In the genomic region with DNA sequence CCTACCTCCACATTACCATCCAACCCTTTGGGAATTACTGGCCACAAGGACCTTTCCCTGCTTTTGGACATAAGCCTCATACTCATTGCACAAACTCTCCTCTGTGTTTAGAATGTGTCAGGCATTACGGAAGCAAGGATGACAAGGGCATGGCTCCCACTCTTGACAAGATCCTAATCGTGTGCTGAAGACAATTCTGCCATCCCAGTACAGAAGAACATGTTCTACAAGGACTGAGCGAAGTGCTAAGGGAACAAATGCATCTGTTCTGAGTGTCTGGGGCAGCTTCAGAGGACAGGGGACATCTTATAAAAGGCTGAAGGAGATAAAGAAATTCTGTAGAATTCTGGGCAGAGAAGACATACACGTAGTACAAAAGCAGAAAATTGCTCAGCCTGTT, we compare ENCODE assay signal across 33 cellular contexts.
"Had no signal": no experiment of that assay in that cellular context is flagged by ENCODE, and none has a peak within 500 bp of the region (broad histone marks: within the 10 kb centered on the region; RNA-seq: fewer than 3 reads in every experiment).

No MANE protein-coding gene starts in this region.

- H3K9me3 Mint-ChIP-seq: activated CD4-positive, alpha-beta T cell treated with anti-CD3 and anti-CD28 coated beads, Interleukin-2, amount 10 ng/mL, durations not matched to agents 7 days and 5 days; activated naive CD4-positive, alpha-beta T cell treated with anti-CD3 and anti-CD28 coated beads, Interleukin-2, amount 10 ng/mL, durations not matched to agents 7 days and 5 days; activated naive CD8-positive, alpha-beta T cell treated with anti-CD3 and anti-CD28 coated beads, Interleukin-2, amount 50 U/mL, for 24 hours; activated T-cell treated with anti-CD3 and anti-CD28 coated beads, Interleukin-2, amount 50 U/mL, for 24 hours; T-helper 1 cell treated with Interleukin-12 subunit alpha and Interleukin-12 subunit beta and Interleukin-4 antibody, amounts not matched to agents 30 μg/mL and 1 μg/mL, for 36 hours; T-helper 2 cell treated with Interferon-gamma antibody and Interleukin-4, amounts not matched to agents 5 μg/mL and 100 μg/mL, for 36 hours; WTC11 had no signal

- H3K27ac Mint-ChIP-seq: activated CD4-positive, alpha-beta T cell treated with anti-CD3 and anti-CD28 coated beads for 36 hours; activated CD4-positive, alpha-beta T cell treated with anti-CD3 and anti-CD28 coated beads, Interleukin-2, amount 10 ng/mL, durations not matched to agents 7 days and 5 days; activated CD8-positive, alpha-beta T cell treated with anti-CD3 and anti-CD28 coated beads, Interleukin-2, amount 10 ng/mL, durations not matched to agents 7 days and 5 days; activated naive CD4-positive, alpha-beta T cell treated with anti-CD3 and anti-CD28 coated beads, Interleukin-2, amount 10 ng/mL, durations not matched to agents 7 days and 5 days; activated naive CD8-positive, alpha-beta T cell; activated naive CD8-positive, alpha-beta T cell treated with anti-CD3 and anti-CD28 coated beads, Interleukin-2, amount 50 U/mL, for 24 hours; activated T-cell treated with anti-CD3 and anti-CD28 coated beads, Interleukin-2, amount 50 U/mL, for 24 hours; T-helper 1 cell treated with Interleukin-12 subunit alpha and Interleukin-12 subunit beta and Interleukin-4 antibody, amounts not matched to agents 30 μg/mL and 1 μg/mL, for 36 hours; T-helper 2 cell treated with Interferon-gamma antibody and Interleukin-4, amounts not matched to agents 5 μg/mL and 100 μg/mL, for 36 hours; WTC11 had no signal

- H3K4me2 ChIP-seq: KMS-11, SK-N-SH had no signal

- H3K4me1 Mint-ChIP-seq: activated naive CD4-positive, alpha-beta T cell treated with anti-CD3 and anti-CD28 coated beads, Interleukin-2, amount 10 ng/mL, durations not matched to agents 7 days and 5 days had no signal

- DNase-seq: activated CD4-positive, alpha-beta T cell treated with anti-CD3 and anti-CD28 coated beads for 36 hours; activated CD4-positive, alpha-beta T cell treated with anti-CD3 and anti-CD28 coated beads, Interleukin-2, amount 10 ng/mL, durations not matched to agents 7 days and 5 days; activated CD4-positive, alpha-beta T cell treated with anti-CD3 and anti-CD28 coated beads, Interleukin-2, amount 50 U/mL, for 48 hours; activated CD8-positive, alpha-beta T cell treated with anti-CD3 and anti-CD28 coated beads, Interleukin-2, amount 10 ng/mL, durations not matched to agents 7 days and 5 days; activated naive CD4-positive, alpha-beta T cell treated with anti-CD3 and anti-CD28 coated beads, Interleukin-2, amount 10 ng/mL, durations not matched to agents 7 days and 5 days; activated naive CD8-positive, alpha-beta T cell treated with anti-CD3 and anti-CD28 coated beads, Interleukin-2, amount 50 U/mL, for 24 hours; activated T-cell treated with anti-CD3 and anti-CD28 coated beads, Interleukin-2, amount 50 U/mL, for 24 hours; anterior cingulate cortex; brain microvascular endothelial cell; central memory CD4-positive, alpha-beta T cell; MM.1S; MV-4-11; NCI-H1092; NCI-H1436 treated with DMSO at 0.1 percent for 48 hours; NCI-H1694 treated with DMSO at 0.1 percent for 48 hours; NCI-H2029; NCI-H345; NCI-H510A; NCI-H526; NCI-H748 treated with DMSO at 0.1 percent for 48 hours; NK-92 treated with Interleukin-12 subunit alpha and Interleukin-12 subunit beta, amount 100 ng/mL, for 24 hours; PC-3; Peyer's patch; RPMI8226; SHP77 treated with DMSO at 0.1 percent for 48 hours; SK-N-SH had no signal

- H3K27me3 ChIP-seq: Peyer's patch had no signal

- H3K4me3 ChIP-seq: Peyer's patch, SJSA1 had no signal

- H3K4me1 ChIP-seq: Peyer's patch had no signal

- H3K36me3 ChIP-seq: brain microvascular endothelial cell, Peyer's patch, SJSA1 had no signal

- H3K4me3 Mint-ChIP-seq: activated CD4-positive, alpha-beta T cell treated with anti-CD3 and anti-CD28 coated beads for 36 hours; activated CD4-positive, alpha-beta T cell treated with anti-CD3 and anti-CD28 coated beads, Interleukin-2, amount 10 ng/mL, durations not matched to agents 7 days and 5 days; activated CD8-positive, alpha-beta T cell treated with anti-CD3 and anti-CD28 coated beads, Interleukin-2, amount 10 ng/mL, durations not matched to agents 7 days and 5 days; activated naive CD4-positive, alpha-beta T cell treated with anti-CD3 and anti-CD28 coated beads, Interleukin-2, amount 10 ng/mL, durations not matched to agents 7 days and 5 days; activated naive CD8-positive, alpha-beta T cell; activated naive CD8-positive, alpha-beta T cell treated with anti-CD3 and anti-CD28 coated beads, Interleukin-2, amount 50 U/mL, for 24 hours; activated T-cell treated with anti-CD3 and anti-CD28 coated beads, Interleukin-2, amount 50 U/mL, for 24 hours; T-helper 1 cell treated with Interleukin-12 subunit alpha and Interleukin-12 subunit beta and Interleukin-4 antibody, amounts not matched to agents 30 μg/mL and 1 μg/mL, for 36 hours; T-helper 2 cell treated with Interferon-gamma antibody and Interleukin-4, amounts not matched to agents 5 μg/mL and 100 μg/mL, for 36 hours; WTC11 had no signal

- FAIRE-seq: TTC549 had no signal

- H3K27ac ChIP-seq: brain microvascular endothelial cell, KMS-11, Peyer's patch, SJSA1 had no signal

- H3K36me3 Mint-ChIP-seq: activated naive CD4-positive, alpha-beta T cell treated with anti-CD3 and anti-CD28 coated beads, Interleukin-2, amount 10 ng/mL, durations not matched to agents 7 days and 5 days; activated naive CD8-positive, alpha-beta T cell; WTC11 had no signal

- H3K9me3 ChIP-seq: Peyer's patch, SJSA1, SK-N-SH had no signal
